Comparison of ENCODE assay signal across 34 cellular contexts in genomic region chr2:180505203-180505602, GRCh38.
DNase-seq lines count a peak whose midpoint lies in the region; ATAC-seq, FAIRE-seq and TF ChIP-seq lines count a peak whose summit lies in the region.
"Had no signal": no experiment of that assay in that cellular context is flagged by ENCODE, and none has a peak within 500 bp of the region (broad histone marks: within the 10 kb centered on the region; RNA-seq: fewer than 3 reads in every experiment).

No MANE protein-coding gene starts in this region.

- no peaks in the 10 kb centered on the region for H3K36me3 Mint-ChIP-seq in astrocyte (ENCODE audit: low read depth, unreplicated experiment)
- H3K36me3 Mint-ChIP-seq: activated naive CD8-positive, alpha-beta T cell treated with anti-CD3 and anti-CD28 coated beads, Interleukin-2, amount 10 ng/mL, durations not matched to agents 7 days and 5 days; neural progenitor cell; stimulated activated naive B cell treated with anti-CD40 and anti-IgM and Interleukin-4, amounts not matched to agents 10 μg/mL and 1 μg/mL and 100 μg/mL, for 72 hours had no signal

- intact Hi-C loops in IMR-90 (cut with micrococcal nuclease) = no loop called here

- H3K4ac ChIP-seq in IMR-90 (ENCODE audit: low read depth, low read length) = no peak overlapping the region

- no peaks in the 10 kb centered on the region for H3K9me3 Mint-ChIP-seq in astrocyte (ENCODE audit: unreplicated experiment)
- H3K9me3 Mint-ChIP-seq: activated B cell treated with CpG ODN at 0.5 μM for 24 hours; activated T-helper 2 cell treated with anti-CD3 and anti-CD28 coated beads, Interferon-gamma antibody, Interleukin-2, Interleukin-4, amounts not matched to agents 10 μg/mL and 5 μg/mL and 100 μg/mL, durations not matched to agents 14 hours and 24 hours and 36 hours; GM23338; neural progenitor cell; stimulated activated naive B cell treated with anti-CD40 and anti-IgM and Interleukin-4, amounts not matched to agents 10 μg/mL and 1 μg/mL and 100 μg/mL, for 72 hours had no signal

- H3K79me1 ChIP-seq in IMR-90 (ENCODE audit: low read depth in 1 of 2, low read length in 2 of 2) = no peaks in the 10 kb centered on the region

- TF ChIP-seq RAD21 in IMR-90 (IDR thresholded peaks at IDR 0.05; ENCODE audit: low read length) = no peak

- H3K18ac ChIP-seq in IMR-90 (ENCODE audit: low read depth, low read length) = no peak overlapping the region

- no peak overlapping the region for H2AFZ ChIP-seq in IMR-90 (replicated peaks; ENCODE audit: low read length, poor library complexity)
- H2AFZ ChIP-seq in astrocyte (ENCODE audit: low read depth, low read length) = no peak overlapping the region
- H2AFZ ChIP-seq: GM23338, neural progenitor cell had no signal

- peak; percentile 20 for FAIRE-seq in astrocyte (lab: Jason Lieb, UNC)
- FAIRE-seq: A204.1, endometrium had no signal

- H3K56ac ChIP-seq in IMR-90 (ENCODE audit: extremely low read depth, insufficient read depth, low read length) = no peak overlapping the region

- H3K14ac ChIP-seq in IMR-90 (replicated peaks; ENCODE audit: low read depth, low read length) = no peak overlapping the region

- no peak overlapping the region for H2BK120ac ChIP-seq in IMR-90 (ENCODE audit: low read depth, low read length)

- H3K27me3 Mint-ChIP-seq in astrocyte (ENCODE audit: low read depth, unreplicated experiment) = no peaks in the 10 kb centered on the region
- H3K27me3 Mint-ChIP-seq: activated B cell treated with CpG ODN at 0.5 μM for 24 hours; activated naive CD8-positive, alpha-beta T cell treated with anti-CD3 and anti-CD28 coated beads, Interleukin-2, amount 10 ng/mL, durations not matched to agents 7 days and 5 days; stimulated activated naive B cell treated with anti-CD40 and anti-IgM and Interleukin-4, amounts not matched to agents 10 μg/mL and 1 μg/mL and 100 μg/mL, for 72 hours had no signal

- H3K4me2 ChIP-seq in IMR-90 (ENCODE audit: low read depth, low read length) (peak overlapping the region; percentile 29; the same call in 1 of the 2 replicates), astrocyte (ENCODE audit: low read length) (no peak overlapping the region)
- H3K4me2 ChIP-seq: BLaER1, GM23338, neural progenitor cell had no signal

- H4K5ac ChIP-seq in IMR-90 (ENCODE audit: low read depth, low read length) = no peak overlapping the region

- peak; percentile 71 for ATAC-seq in IMR-90 (ENCODE audit: low read depth)
- ATAC-seq: GM23338; Right ventricle myocardium inferior; stimulated activated naive B cell treated with anti-CD40 and anti-IgM and Interleukin-4, amounts not matched to agents 10 μg/mL and 1 μg/mL and 100 μg/mL, for 72 hours had no signal

- no peaks in the 10 kb centered on the region for H3K36me3 ChIP-seq in IMR-90 (ENCODE audit: control insufficient read depth, insufficient read depth, low read length)
- no peaks in the 10 kb centered on the region for H3K36me3 ChIP-seq in astrocyte (ENCODE audit: insufficient read depth, low read length)
- H3K36me3 ChIP-seq: BLaER1, MG63, neural progenitor cell, prostate gland, thoracic aorta had no signal

- H3K4me1 ChIP-seq in IMR-90 (ENCODE audit: control insufficient read depth, insufficient read depth, low read length) (peaks cover 2% of the 10 kb centered on the region; the same call in 1 of the 2 replicates), astrocyte (ENCODE audit: insufficient read depth, low read length) (no peaks in the 10 kb centered on the region)
- H3K4me1 ChIP-seq: BLaER1, neural progenitor cell, prostate gland had no signal

- no peak overlapping the region for H3K4me3 ChIP-seq in IMR-90 (ENCODE audit: insufficient read depth, low read depth, low read length)
- no peak overlapping the region for H3K4me3 ChIP-seq in astrocyte (ENCODE audit: insufficient read depth, low read depth, low read length)
- H3K4me3 ChIP-seq: BLaER1, coronary artery, GM23338, MG63, neural progenitor cell, prostate gland, skin epidermis, thoracic aorta had no signal

- in situ Hi-C loops in IMR-90 (cut with MboI; ENCODE audit: low sequenced_read_pairs) = no loop called here

- no peaks in the 10 kb centered on the region for H3K9me1 ChIP-seq in IMR-90 (ENCODE audit: insufficient read depth, low read length)

- no peak overlapping the region for H4K91ac ChIP-seq in IMR-90 (ENCODE audit: insufficient read depth, low read depth, low read length)

- no peak overlapping the region for H3K9ac ChIP-seq in IMR-90 (ENCODE audit: low read depth, low read length)
- H3K9ac ChIP-seq in astrocyte (ENCODE audit: low read length) = no peak overlapping the region
- H3K9ac ChIP-seq: BLaER1, neural progenitor cell had no signal

- POLR2A ChIA-PET in IMR-90 (lab: Charles Lee; ENCODE audit: unreplicated experiment) = no interaction called here

- H3K27ac Mint-ChIP-seq in astrocyte (ENCODE audit: unreplicated experiment) = no peak overlapping the region
- H3K27ac Mint-ChIP-seq: activated B cell treated with CpG ODN at 0.5 μM for 24 hours; activated naive CD8-positive, alpha-beta T cell treated with anti-CD3 and anti-CD28 coated beads, Interleukin-2, amount 10 ng/mL, durations not matched to agents 7 days and 5 days; activated T-helper 2 cell treated with anti-CD3 and anti-CD28 coated beads, Interferon-gamma antibody, Interleukin-2, Interleukin-4, amounts not matched to agents 10 μg/mL and 5 μg/mL and 100 μg/mL, durations not matched to agents 14 hours and 24 hours and 36 hours; neural progenitor cell; stimulated activated naive B cell treated with anti-CD40 and anti-IgM and Interleukin-4, amounts not matched to agents 10 μg/mL and 1 μg/mL and 100 μg/mL, for 72 hours had no signal

- BruUV-seq in IMR-90 (replicated peaks; lab: Mats Ljungman, UMichigan) = no TSS peak

- H3K79me2 ChIP-seq in astrocyte (ENCODE audit: insufficient read depth, low read length) = no peaks in the 10 kb centered on the region

- no peak overlapping the region for H2BK5ac ChIP-seq in IMR-90 (ENCODE audit: low read depth, low read length, poor library complexity, severe bottlenecking)

- no peak overlapping the region for H2BK15ac ChIP-seq in IMR-90 (ENCODE audit: low read depth, low read length)

- dilution Hi-C loops in IMR-90 (cut with HindIII; ENCODE audit: low sequenced_read_pairs, unreplicated experiment) = no loop called here

- no peak overlapping the region for H3K23ac ChIP-seq in IMR-90 (ENCODE audit: low read depth, low read length)

- CTCF ChIA-PET in IMR-90 (lab: Yijun Ruan, JAX) = no interaction called here

- H3K4me3 Mint-ChIP-seq in astrocyte (ENCODE audit: unreplicated experiment) = no peak overlapping the region
- H3K4me3 Mint-ChIP-seq: activated B cell treated with CpG ODN at 0.5 μM for 24 hours; activated naive CD8-positive, alpha-beta T cell treated with anti-CD3 and anti-CD28 coated beads, Interleukin-2, amount 10 ng/mL, durations not matched to agents 7 days and 5 days; GM23338; neural progenitor cell; stimulated activated naive B cell treated with anti-CD40 and anti-IgM and Interleukin-4, amounts not matched to agents 10 μg/mL and 1 μg/mL and 100 μg/mL, for 72 hours had no signal

- H2AK5ac ChIP-seq in IMR-90 (ENCODE audit: low read depth, low read length) = no peak overlapping the region

- no peak overlapping the region for H4K8ac ChIP-seq in IMR-90 (ENCODE audit: low read depth in 2 of 2, low read length in 2 of 2)

- no CpG with 5 or more reads among the region's 1 CpG for WGBS in IMR-90 (ENCODE audit: extremely low coverage in 2 of 2, insufficient read length in 1 of 2), 2 experiments

- TF ChIP-seq CTCF in IMR-90 (conservative IDR thresholded peaks at IDR 0.05; ENCODE audit: low read depth, low read length) = no peak
- TF ChIP-seq CTCF in astrocyte (IDR thresholded peaks at IDR 0.05; ENCODE audit: insufficient read depth, low read depth, low read length) = no peak

- H3K27ac ChIP-seq in IMR-90 (ENCODE audit: insufficient read depth, low read length) (no peak overlapping the region), astrocyte (ENCODE audit: low read depth, low read length) (no peak overlapping the region)
- H3K27ac ChIP-seq: BLaER1, coronary artery, HL-60, neural progenitor cell, prostate gland, skin epidermis, thoracic aorta had no signal

- H3K27me3 ChIP-seq in IMR-90 (ENCODE audit: control insufficient read depth, insufficient read depth, low read length) (no peaks in the 10 kb centered on the region), astrocyte (ENCODE audit: insufficient read depth, low read length) (no peaks in the 10 kb centered on the region)
- H3K27me3 ChIP-seq: BLaER1, MG63, neural progenitor cell had no signal

- no peaks in the 10 kb centered on the region for H4K20me1 ChIP-seq in IMR-90 (ENCODE audit: insufficient read depth, low read length)
- H4K20me1 ChIP-seq in astrocyte (ENCODE audit: insufficient read depth, low read length) = no peaks in the 10 kb centered on the region
- H4K20me1 ChIP-seq: BLaER1 had no signal

- no peak overlapping the region for H2AK9ac ChIP-seq in IMR-90 (replicated peaks; ENCODE audit: low read depth, low read length, poor library complexity)

- TF ChIP-seq POLR2A in IMR-90 (IDR thresholded peaks at IDR 0.05; ENCODE audit: low read depth, low read length) = no peak

- no peaks in the 10 kb centered on the region for H3K4me1 Mint-ChIP-seq in astrocyte (ENCODE audit: low read depth, unreplicated experiment)
- H3K4me1 Mint-ChIP-seq: activated B cell treated with CpG ODN at 0.5 μM for 24 hours; activated naive CD8-positive, alpha-beta T cell treated with anti-CD3 and anti-CD28 coated beads, Interleukin-2, amount 10 ng/mL, durations not matched to agents 7 days and 5 days; GM23338; neural progenitor cell; stimulated activated naive B cell treated with anti-CD40 and anti-IgM and Interleukin-4, amounts not matched to agents 10 μg/mL and 1 μg/mL and 100 μg/mL, for 72 hours had no signal

- DNase-seq in A172 (ENCODE audit: low spot score) (peak; percentile 27), IMR-90 (peak; percentile 70), astrocyte (ENCODE audit: low read depth) (peak; percentile 61), iris pigment epithelial cell (ENCODE audit: low read depth) (peak; percentile 44), NCI-H187 (lab: John Stamatoyannopoulos, UW) (no peak), hippocampal formation (lab: John Stamatoyannopoulos, UW) (no peak), ecto neural progenitor cell (ENCODE audit: low spot score) (no peak)
- no peak for DNase-seq in stimulated activated CD4-positive, alpha-beta T cell treated with anti-CD3 and anti-CD28 coated beads, Interleukin-2, amount 100 ng/mL, for 24 hours
- DNase-seq: activated B cell treated with CpG ODN at 0.5 μM for 24 hours; activated CD4-positive, alpha-beta T cell treated with anti-CD3 and anti-CD28 coated beads, Interleukin-2, amount 50 U/mL, for 4 hours; activated CD8-positive, alpha-beta memory T cell treated with anti-CD3 and anti-CD28 coated beads, Interleukin-2, amount 50 U/mL, for 48 hours; activated naive CD8-positive, alpha-beta T cell treated with anti-CD3 and anti-CD28 coated beads, Interleukin-2, amount 10 ng/mL, durations not matched to agents 7 days and 5 days; COR-L47; DMS79 treated with DMSO at 0.1 percent for 48 hours; foreskin melanocyte; hypothalamus; MG63; NCI-H1436; NCI-H524 treated with DMSO at 0.1 percent for 48 hours; stimulated activated CD4-positive, alpha-beta T cell treated with anti-CD3 and anti-CD28 coated beads, Interleukin-2, amount 100 ng/mL, for 48 hours; stimulated activated naive B cell treated with anti-CD40 and anti-IgM and Interleukin-4, amounts not matched to agents 10 μg/mL and 1 μg/mL and 100 μg/mL, for 72 hours; T1000 had no signal

- no peak overlapping the region for H2BK20ac ChIP-seq in IMR-90 (ENCODE audit: low read depth, low read length)

- no peaks in the 10 kb centered on the region for H3K9me3 ChIP-seq in IMR-90 (ENCODE audit: control insufficient read depth, insufficient read depth, low read length)
- H3K9me3 ChIP-seq in astrocyte (ENCODE audit: insufficient read depth, low read depth, low read length) = no peaks in the 10 kb centered on the region
- H3K9me3 ChIP-seq: BLaER1, MG63, prostate gland, thoracic aorta had no signal

Comparison
In these comparisons a context has a peak if more than half of its experiments do, and no peak if none do; other contexts are left out.
1. DNase-seq: peak in A172 (single experiment), IMR-90 (single experiment), astrocyte (single experiment) and iris pigment epithelial cell (single experiment); none in NCI-H187 (0 of 2), stimulated activated CD4-positive, alpha-beta T cell treated with anti-CD3 and anti-CD28 coated beads, Interleukin-2, amount 100 ng/mL, for 24 hours (0 of 2), hippocampal formation (0 of 2) and ecto neural progenitor cell (single experiment).